In genomic region chr3:33541918-33542317, GRCh38 we compare ENCODE assay signal across 16 cellular contexts.
"Had no signal": no experiment of that assay in that cellular context is flagged by ENCODE, and none has a peak within 500 bp of the region (broad histone marks: within the 10 kb centered on the region; RNA-seq: fewer than 3 reads in every experiment).

No MANE protein-coding gene starts in this region.

- H3K9me3 ChIP-seq: breast epithelium, heart right ventricle, neutrophil, thyroid gland had no signal

- H3K36me3 ChIP-seq: breast epithelium had no signal

- H3K27me3 ChIP-seq: breast epithelium, heart right ventricle, neutrophil, thyroid gland had no signal

- H3K4me1 ChIP-seq: breast epithelium, thyroid gland had no signal

- H3K4me3 ChIP-seq: breast epithelium, heart right ventricle, lung, thyroid gland had no signal

- DNase-seq: activated CD4-positive, alpha-beta T cell treated with anti-CD3 and anti-CD28 coated beads for 1 hour; activated CD4-positive, alpha-beta T cell treated with anti-CD3 and anti-CD28 coated beads, Interleukin-2, amount 50 U/mL, for 4 hours; activated naive CD4-positive, alpha-beta T cell; activated naive CD8-positive, alpha-beta T cell treated with anti-CD3 and anti-CD28 coated beads, Interleukin-2, amount 10 ng/mL, durations not matched to agents 7 days and 5 days; activated T-cell treated with anti-CD3 and anti-CD28 coated beads for 4 hours; aorta; cerebellar nuclear complex; effector memory CD4-positive, alpha-beta T cell; foreskin melanocyte; heart right ventricle; left colon; posterior cingulate gyrus; thyroid gland had no signal

- H3K27ac ChIP-seq: breast epithelium, heart right ventricle, neutrophil, thyroid gland had no signal
